1 cellular context compared by ENCODE assay signal in genomic region chr12:122062832-122063690, GRCh38.
TF ChIP-seq lines count a peak whose summit lies in the region.

No MANE protein-coding gene starts in this region.

TF ChIP-seq in HepG2, 621 proteins besides CTCF, POLR2A, EP300 and RAD21 (continued from another document and continues in another):
- no peak for TF ChIP-seq TEF (CRISPR knock-in tag; IDR thresholded peaks at IDR 0.05)
- TF ChIP-seq RAD51 (IDR thresholded peaks at IDR 0.05; ENCODE audit: borderline replicate concordance) = no peak
- peak; percentile 48; the same call in 1 of the 2 replicates for TF ChIP-seq ZFP36L1 (CRISPR knock-in tag; IDR thresholded peaks at IDR 0.05)
- peak; percentile 56; the same call in 1 of the 2 replicates for TF ChIP-seq IRF2 (CRISPR knock-in tag; IDR thresholded peaks at IDR 0.05)
- peak; percentile 18; the same call in 1 of the 2 replicates for TF ChIP-seq ZNF704 (CRISPR knock-in tag; IDR thresholded peaks at IDR 0.05; ENCODE audit: borderline replicate concordance)
- no peak for TF ChIP-seq NFAT5 (CRISPR knock-in tag; IDR thresholded peaks at IDR 0.05)
- TF ChIP-seq REXO4 (CRISPR knock-in tag; IDR thresholded peaks at IDR 0.05; ENCODE audit: borderline replicate concordance) = no peak
- no peak for TF ChIP-seq ZNF660 (CRISPR knock-in tag; IDR thresholded peaks at IDR 0.05; ENCODE audit: borderline replicate concordance, low read depth)
- TF ChIP-seq ZNF556 (CRISPR knock-in tag; IDR thresholded peaks at IDR 0.05; ENCODE audit: borderline replicate concordance) = peak; percentile 19
- no peak for TF ChIP-seq CCDC6 (CRISPR knock-in tag; IDR thresholded peaks at IDR 0.05)
- TF ChIP-seq MYNN (CRISPR knock-in tag; IDR thresholded peaks at IDR 0.05; ENCODE audit: low read depth) = no peak; the same call in 1 of the 2 replicates
- no peak for TF ChIP-seq GLMP (CRISPR knock-in tag; IDR thresholded peaks at IDR 0.05; ENCODE audit: borderline replicate concordance)
- TF ChIP-seq IRF9 (CRISPR knock-in tag; IDR thresholded peaks at IDR 0.05; ENCODE audit: borderline replicate concordance) = no peak
- TF ChIP-seq TBL1XR1 (IDR thresholded peaks at IDR 0.05; ENCODE audit: borderline replicate concordance, low read length, partially characterized antibody) = no peak
- TF ChIP-seq ZBTB25 (CRISPR knock-in tag; IDR thresholded peaks at IDR 0.05) = no peak
- no peak for TF ChIP-seq RBM39 (IDR thresholded peaks at IDR 0.05; ENCODE audit: low read depth, low read length, poor library complexity, severe bottlenecking)
- no peak for TF ChIP-seq ZBTB39 (CRISPR knock-in tag; IDR thresholded peaks at IDR 0.05)
- TF ChIP-seq CREM (IDR thresholded peaks at IDR 0.05) = 0 out of 2 replicates have a peak, but pooled peaks have one; percentile 10
- no peak for TF ChIP-seq CREM (CRISPR knock-in tag; IDR thresholded peaks at IDR 0.05)
- TF ChIP-seq AHDC1 (CRISPR knock-in tag; IDR thresholded peaks at IDR 0.05; ENCODE audit: borderline replicate concordance) = 0 out of 2 replicates have a peak, but pooled peaks have one; percentile 40
- no peak for TF ChIP-seq ZFP1 (CRISPR knock-in tag; IDR thresholded peaks at IDR 0.05)
- TF ChIP-seq HMGXB3 (CRISPR knock-in tag; IDR thresholded peaks at IDR 0.05; ENCODE audit: borderline replicate concordance) = no peak
- no peak for TF ChIP-seq KLF6 (CRISPR knock-in tag; IDR thresholded peaks at IDR 0.05)
- no peak for TF ChIP-seq ETV6 (CRISPR knock-in tag; conservative IDR thresholded peaks at IDR 0.05)
- no peak; the same call in 1 of the 2 replicates for TF ChIP-seq TBX2 (CRISPR knock-in tag; IDR thresholded peaks at IDR 0.05; ENCODE audit: borderline replicate concordance)
- no peak for TF ChIP-seq MIER3 (CRISPR knock-in tag; IDR thresholded peaks at IDR 0.05; ENCODE audit: borderline replicate concordance)
- no peak for TF ChIP-seq ZC3H13 (CRISPR knock-in tag; IDR thresholded peaks at IDR 0.05)
- TF ChIP-seq BRF2 (CRISPR knock-in tag; IDR thresholded peaks at IDR 0.05) = peak; percentile 38; the same call in 1 of the 2 replicates
- peak; percentile 27; the same call in 1 of the 2 replicates for TF ChIP-seq ATF7-NPFF (CRISPR knock-in tag; IDR thresholded peaks at IDR 0.05; ENCODE audit: low read depth)
- TF ChIP-seq ZNF557 (CRISPR knock-in tag; IDR thresholded peaks at IDR 0.05) = no peak
